31 cellular contexts compared by ENCODE assay signal in the genomic region with DNA sequence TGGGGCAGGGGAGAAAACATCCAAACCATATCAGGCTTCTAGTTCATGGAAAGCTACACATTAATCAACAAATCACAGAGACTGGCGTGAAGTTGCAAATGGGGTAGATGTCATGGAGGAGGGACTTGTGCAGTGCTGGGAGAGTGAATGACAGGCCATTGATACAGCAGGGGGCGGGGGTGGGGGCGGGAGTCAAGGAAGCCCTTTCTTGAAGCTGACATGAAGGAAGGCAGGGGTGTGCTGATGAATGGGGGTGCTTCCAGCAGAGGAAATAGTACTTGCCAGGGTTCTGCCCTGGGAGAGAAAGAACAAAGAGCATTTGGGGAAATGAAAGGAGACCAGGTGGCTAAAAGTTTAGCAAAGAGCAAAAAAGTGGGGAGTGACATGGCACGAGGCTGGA.
"Had no signal": no experiment of that assay in that cellular context is flagged by ENCODE, and none has a peak within 500 bp of the region (broad histone marks: within the 10 kb centered on the region; RNA-seq: fewer than 3 reads in every experiment).

No MANE protein-coding gene starts in this region.

- FAIRE-seq: bronchial epithelial cell, RCC 7860 had no signal

- DNase-seq: activated B cell treated with CpG ODN at 0.5 μM for 24 hours; activated CD4-positive, alpha-beta T cell treated with anti-CD3 and anti-CD28 coated beads for 1 hour; activated CD4-positive, alpha-beta T cell treated with anti-CD3 and anti-CD28 coated beads, Interleukin-2, amount 10 ng/mL, durations not matched to agents 24 days and 14 days; activated CD4-positive, alpha-beta T cell treated with anti-CD3 and anti-CD28 coated beads, Interleukin-2, amount 50 U/mL, for 48 hours; activated CD8-positive, alpha-beta memory T cell treated with anti-CD3 and anti-CD28 coated beads, Interleukin-2, amount 10 ng/mL, durations not matched to agents 7 days and 5 days; activated effector memory CD4-positive, alpha-beta T cell treated with anti-CD3 and anti-CD28 coated beads, Interleukin-2, amount 50 U/mL, for 16 hours; activated naive CD4-positive, alpha-beta T cell treated with Interleukin-2 at 50 U/mL for 16 hours; activated naive CD8-positive, alpha-beta T cell treated with anti-CD3 and anti-CD28 coated beads, Interleukin-2, amount 50 U/mL, for 24 hours; activated T-cell treated with anti-CD3 and anti-CD28 coated beads, Interleukin-2, amount 50 U/mL, for 24 hours; amniotic stem cell; body of pancreas; KG1; NCI-H1092; NCI-H1417; NCI-H1694; NCI-H2029; NCI-H345; NCI-H510A; NCI-H526 treated with DMSO at 0.1 percent for 48 hours; NCI-H82; PC-3; SHP77; SW 1271 had no signal

- H3K27me3 Mint-ChIP-seq: activated B cell treated with CpG ODN at 0.5 μM for 24 hours; activated CD4-positive, alpha-beta T cell treated with anti-CD3 and anti-CD28 coated beads, Interleukin-2, amount 10 ng/mL, durations not matched to agents 24 days and 14 days; activated CD8-positive, alpha-beta memory T cell treated with anti-CD3 and anti-CD28 coated beads, Interleukin-2, amount 10 ng/mL, durations not matched to agents 7 days and 5 days; activated T-cell treated with anti-CD3 and anti-CD28 coated beads, Interleukin-2, amount 50 U/mL, for 24 hours; central memory CD8-positive, alpha-beta T cell had no signal

- H3K4me1 ChIP-seq: ascending aorta, body of pancreas, SJSA1 had no signal

- H3K36me3 Mint-ChIP-seq: activated CD8-positive, alpha-beta memory T cell treated with anti-CD3 and anti-CD28 coated beads, Interleukin-2, amount 10 ng/mL, durations not matched to agents 7 days and 5 days; activated naive CD4-positive, alpha-beta T cell treated with anti-CD3 and anti-CD28 coated beads, Interleukin-2, amount 50 U/mL, for 72 hours had no signal

- H3K4me3 ChIP-seq: ascending aorta, body of pancreas, SJSA1 had no signal

- H3K27ac ChIP-seq: ascending aorta, body of pancreas, SJSA1 had no signal

- ATAC-seq: activated CD8-positive, alpha-beta memory T cell treated with anti-CD3 and anti-CD28 coated beads, Interleukin-2, amount 10 ng/mL, durations not matched to agents 7 days and 5 days; activated naive CD4-positive, alpha-beta T cell treated with anti-CD3 and anti-CD28 coated beads, Interleukin-2, amount 50 U/mL, for 72 hours; activated naive CD8-positive, alpha-beta T cell treated with anti-CD3 and anti-CD28 coated beads, Interleukin-2, amount 50 U/mL, for 24 hours; body of pancreas; PC-3; SK-N-SH treated with all-trans-retinoic acid at 6 μM for 48 hours had no signal

- H3K4me3 Mint-ChIP-seq: activated B cell treated with CpG ODN at 0.5 μM for 24 hours; activated CD4-positive, alpha-beta T cell treated with anti-CD3 and anti-CD28 coated beads, Interleukin-2, amount 10 ng/mL, durations not matched to agents 24 days and 14 days; activated CD8-positive, alpha-beta memory T cell treated with anti-CD3 and anti-CD28 coated beads, Interleukin-2, amount 10 ng/mL, durations not matched to agents 7 days and 5 days; activated naive CD8-positive, alpha-beta T cell treated with anti-CD3 and anti-CD28 coated beads, Interleukin-2, amount 50 U/mL, for 24 hours; activated T-cell treated with anti-CD3 and anti-CD28 coated beads, Interleukin-2, amount 50 U/mL, for 24 hours; central memory CD8-positive, alpha-beta T cell; T-helper 2 cell treated with Interferon-gamma antibody and Interleukin-4, amounts not matched to agents 5 μg/mL and 100 μg/mL, for 36 hours had no signal

- H3K9me3 ChIP-seq: ascending aorta, body of pancreas, SJSA1 had no signal

- H3K9me3 Mint-ChIP-seq: activated B cell treated with CpG ODN at 0.5 μM for 24 hours had no signal

- H3K27me3 ChIP-seq: ascending aorta, body of pancreas, SJSA1 had no signal

- H3K36me3 ChIP-seq: ascending aorta, SJSA1 had no signal

- H3K27ac Mint-ChIP-seq: activated B cell treated with CpG ODN at 0.5 μM for 24 hours; activated CD4-positive, alpha-beta T cell treated with anti-CD3 and anti-CD28 coated beads, Interleukin-2, amount 10 ng/mL, durations not matched to agents 24 days and 14 days; activated CD8-positive, alpha-beta memory T cell treated with anti-CD3 and anti-CD28 coated beads, Interleukin-2, amount 10 ng/mL, durations not matched to agents 7 days and 5 days; activated naive CD4-positive, alpha-beta T cell treated with anti-CD3 and anti-CD28 coated beads, Interleukin-2, amount 50 U/mL, for 72 hours; activated naive CD8-positive, alpha-beta T cell treated with anti-CD3 and anti-CD28 coated beads, Interleukin-2, amount 50 U/mL, for 24 hours; activated T-cell treated with anti-CD3 and anti-CD28 coated beads, Interleukin-2, amount 50 U/mL, for 24 hours; T-helper 2 cell treated with Interferon-gamma antibody and Interleukin-4, amounts not matched to agents 5 μg/mL and 100 μg/mL, for 36 hours had no signal

- H3K4me1 Mint-ChIP-seq: activated B cell treated with CpG ODN at 0.5 μM for 24 hours; activated CD4-positive, alpha-beta T cell treated with anti-CD3 and anti-CD28 coated beads, Interleukin-2, amount 10 ng/mL, durations not matched to agents 24 days and 14 days; activated CD8-positive, alpha-beta memory T cell treated with anti-CD3 and anti-CD28 coated beads, Interleukin-2, amount 10 ng/mL, durations not matched to agents 7 days and 5 days; activated naive CD8-positive, alpha-beta T cell treated with anti-CD3 and anti-CD28 coated beads, Interleukin-2, amount 50 U/mL, for 24 hours; central memory CD8-positive, alpha-beta T cell had no signal
